Comparison of ENCODE assay signal across 6 cellular contexts in genomic region chr9:129081388-129081889, GRCh38.
DNase-seq lines count a peak whose midpoint lies in the region; FAIRE-seq lines count a peak whose summit lies in the region.

No MANE protein-coding gene starts in this region.

- peak; percentile 94 for DNase-seq in GM18507 (ENCODE audit: extremely low spot score, insufficient read length, low read depth)
- DNase-seq in SK-N-MC (ENCODE audit: low read depth, low spot score), result no peak
- peak; percentile 99 for DNase-seq in iPS-NIHi11 (ENCODE audit: low spot score)
- no peak for DNase-seq in NCI-H187 treated with DMSO at 0.1 percent for 48 hours (lab: John Stamatoyannopoulos, UW)
- DNase-seq in NCI-H2081 (lab: John Stamatoyannopoulos, UW), result no peak
- no peak for DNase-seq in LoVo (ENCODE audit: low spot score)

- no peak for FAIRE-seq in GM18507 (lab: Jason Lieb, UNC)

- H3K36me3 ChIP-seq in SK-N-MC (ENCODE audit: insufficient read depth, low read length), result peaks cover 16% of the 10 kb centered on the region; the same call in 1 of the 2 replicates

- no peaks in the 10 kb centered on the region for H3K9me3 ChIP-seq in SK-N-MC (ENCODE audit: low read depth, low read length)

- no peak overlapping the region for H3K27ac ChIP-seq in SK-N-MC

- H3K9ac ChIP-seq in SK-N-MC (ENCODE audit: insufficient read length), result peak overlapping the region; percentile 76

- peak overlapping the region; percentile 89 for H3K4me3 ChIP-seq in SK-N-MC

Comparison
In these comparisons a context has a peak if more than half of its experiments do, and no peak if none do; other contexts are left out.
1. DNase-seq: peak in GM18507 (single experiment) and iPS-NIHi11 (single experiment); none in SK-N-MC (single experiment), NCI-H187 treated with DMSO at 0.1 percent for 48 hours (single experiment), NCI-H2081 (0 of 2) and LoVo (single experiment).